In genomic region chr19:8148088-8148409, GRCh38 we compare ENCODE assay signal across 13 cellular contexts. TPM values are rescaled to one million over a fixed set of nuclear protein-coding genes. Genes with fewer than 3 reads are reported as not detected.
A peak's percentile ranks its signal among the peaks of the same experiment; 100 is the strongest.
DNase-seq lines count a peak whose midpoint lies in the region; ATAC-seq and TF ChIP-seq lines count a peak whose summit lies in the region.
"Had no signal": no experiment of that assay in that cellular context is flagged by ENCODE, and none has a peak within 500 bp of the region (broad histone marks: within the 10 kb centered on the region; RNA-seq: fewer than 3 reads in every experiment).

No MANE protein-coding gene starts in this region.

- no peaks in the 10 kb centered on the region for H3K4me1 ChIP-seq in osteoblast (ENCODE audit: insufficient read depth, low read length)

- H3K27me3 Mint-ChIP-seq in T-cell, result peaks cover 36 to 53% of the 10 kb centered on the region in 2 donors

- no peak overlapping the region for H2AFZ ChIP-seq in osteoblast (ENCODE audit: low read length)

- peaks cover 5% of the 10 kb centered on the region for H3K36me3 ChIP-seq in H7 (replicated peaks; ENCODE audit: control insufficient read depth, insufficient read depth, low read length)
- H3K36me3 ChIP-seq in osteoblast (ENCODE audit: insufficient read depth, low read length), result no peaks in the 10 kb centered on the region
- H3K36me3 ChIP-seq: tibial nerve had no signal

- peaks cover 9 to 12% (median 10%) of the 10 kb centered on the region in 3 donors for H3K4me1 Mint-ChIP-seq in T-cell

- H3K36me3 Mint-ChIP-seq in T-cell, result no peaks in the 10 kb centered on the region
- H3K36me3 Mint-ChIP-seq: activated CD4-positive, alpha-beta memory T cell treated with anti-CD3 and anti-CD28 coated beads for 36 hours; CD14-positive monocyte had no signal

- POLR2A ChIA-PET in T-cell (lab: Charles Lee), result no interaction called here

- no peaks in the 10 kb centered on the region for H4K20me1 ChIP-seq in osteoblast (ENCODE audit: insufficient read depth, low read length)

- H3K27ac ChIP-seq in osteoblast (ENCODE audit: low read depth, low read length), result no peak overlapping the region
- H3K27ac ChIP-seq: tibial nerve had no signal

- intact Hi-C loops in posterior cingulate gyrus (cut with DNase I), result no loop called here

- no peaks in the 10 kb centered on the region for H3K9me3 Mint-ChIP-seq in T-cell
- H3K9me3 Mint-ChIP-seq: activated CD4-positive, alpha-beta memory T cell treated with anti-CD3 and anti-CD28 coated beads for 36 hours had no signal

- no peak overlapping the region for H3K4me2 ChIP-seq in osteoblast (ENCODE audit: insufficient read depth, low read length)

- DNase-seq in H7 (no peak), T-cell (no peak), osteoblast (ENCODE audit: insufficient read length, low spot score, missing footprints) (peak; percentile 53), T1000 (lab: John Stamatoyannopoulos, UW) (no peak), posterior cingulate gyrus (no peak), C1 segment of cervical spinal cord (lab: John Stamatoyannopoulos, UW) (no peak)
- DNase-seq: activated CD4-positive, alpha-beta memory T cell treated with anti-CD3 and anti-CD28 coated beads for 36 hours; activated naive CD4-positive, alpha-beta T cell; caudate nucleus; SHP77 treated with DMSO at 0.1 percent for 48 hours had no signal

- TF ChIP-seq CTCF in osteoblast (IDR thresholded peaks at IDR 0.05; ENCODE audit: extremely low read depth, low read depth, low read length), result no peak

- H3K9me3 ChIP-seq in osteoblast (ENCODE audit: low read depth, low read length), result no peaks in the 10 kb centered on the region
- H3K9me3 ChIP-seq: tibial nerve had no signal

- H3K27ac Mint-ChIP-seq in T-cell, result peak overlapping the region in 1 of 2 donors; percentile 2
- H3K27ac Mint-ChIP-seq: activated CD4-positive, alpha-beta memory T cell treated with anti-CD3 and anti-CD28 coated beads for 36 hours had no signal

- H3K4me3 ChIP-seq in H7 (ENCODE audit: insufficient read depth, low read depth, low read length) (peak overlapping the region; percentile 77; the same call in 1 of the 2 replicates), iPS-11a (ENCODE audit: low read depth, low read length) (peak overlapping the region; percentile 61), osteoblast (ENCODE audit: insufficient read depth, low read length) (no peak overlapping the region)

- CTCF ChIA-PET in T-cell (lab: Charles Lee), result no interaction called here

- H3K79me2 ChIP-seq in osteoblast (ENCODE audit: insufficient read depth, low read length), result no peaks in the 10 kb centered on the region

- H3K4me3 Mint-ChIP-seq in T-cell, result peak overlapping the region in 2 of 3 donors; percentile 25 to 80
- H3K4me3 Mint-ChIP-seq: activated CD4-positive, alpha-beta memory T cell treated with anti-CD3 and anti-CD28 coated beads for 36 hours had no signal

- H3K27me3 ChIP-seq in H7 (ENCODE audit: control insufficient read depth, insufficient read depth, low read length) (no peaks in the 10 kb centered on the region), osteoblast (ENCODE audit: insufficient read depth, low read length) (peaks cover 35% of the 10 kb centered on the region)

- no peak for ATAC-seq in T-cell (replicated peaks in 1 of 4)

RNA-seq across cellular contexts. Expression of gene FBN3, which starts 1.3 kb away (rescaled TPM):
- 13.7 and 15.9 TPM in 2 replicates for total RNA-seq in H7 (2014; rRNA removed; shearing (Covaris generic))
- total RNA-seq in T-cell, result under 1 TPM in 2 of 5 donors, not detected in 3; 0.03 TPM
- total RNA-seq in osteoblast, result not detected in 2 replicates
- total RNA-seq: activated CD4-positive, alpha-beta memory T cell treated with anti-CD3 and anti-CD28 coated beads for 36 hours had no signal

Comparison
In these comparisons a context has a peak if more than half of its experiments do, and no peak if none do; other contexts are left out.
1. RNA of gene FBN3, which starts 1.3 kb away (total RNA-seq): 13.7 to 15.9 TPM in H7; 0.03 TPM in T-cell and not detected in osteoblast; every median in the first group is over 10 times any median in the second.